ENCODE assay signal across 9 cellular contexts in genomic region chr20:58690851-58691250, GRCh38. TPM values are rescaled to one million over a fixed set of nuclear protein-coding genes. Genes with fewer than 3 reads are reported as not detected.
DNase-seq lines count a peak whose midpoint lies in the region; ATAC-seq and TF ChIP-seq lines count a peak whose summit lies in the region.
"Had no signal": no experiment of that assay in that cellular context is flagged by ENCODE, and none has a peak within 500 bp of the region (broad histone marks: within the 10 kb centered on the region; RNA-seq: fewer than 3 reads in every experiment).

No MANE protein-coding gene starts in this region.

- H3K4me1 Mint-ChIP-seq in nephron = peaks cover 31% of the 10 kb centered on the region

- peak; percentile 48 for DNase-seq in AG08395 (ENCODE audit: low spot score)
- peak; percentile 33 for DNase-seq in NB4 (ENCODE audit: low read depth)
- no peak for DNase-seq in UCSD-AML1 (lab: John Stamatoyannopoulos, UW; ENCODE audit: unreplicated experiment)
- no peak for DNase-seq in activated gamma-delta T cell treated with Interleukin-2 at 50 U/mL for 16 hours
- no peak for DNase-seq in activated effector memory CD4-positive, alpha-beta T cell treated with anti-CD3 and anti-CD28 coated beads, Interleukin-2, amount 50 U/mL, for 16 hours
- DNase-seq: substantia nigra had no signal

- TF ChIP-seq CTCF in NB4 (IDR thresholded peaks at IDR 0.05; ENCODE audit: low read depth, low read length) = no peak
- TF ChIP-seq CTCF in nephron (IDR thresholded peaks at IDR 0.05; ENCODE audit: unreplicated experiment in 3 of 3) = no peak

- H3K4me3 Mint-ChIP-seq in nephron = peak overlapping the region in 2 of 3 experiments; percentile 48 to 68

- H3K9me3 ChIP-seq in esophagus (ENCODE audit: control insufficient read depth in 2 of 2, insufficient read depth in 1 of 2, low read depth in 1 of 2, low read length in 1 of 2) = peaks cover 0 to 2% of the 10 kb centered on the region in 2 donors

- peak overlapping the region; percentile 64 to 90 (median 89) for H3K27ac Mint-ChIP-seq in nephron

- H3K27me3 Mint-ChIP-seq in nephron (ENCODE audit: low read depth) = no peaks in the 10 kb centered on the region

- H3K36me3 Mint-ChIP-seq in nephron (ENCODE audit: low read depth) = peaks cover 11% of the 10 kb centered on the region

- no peak for TF ChIP-seq POLR2A in NB4 (IDR thresholded peaks at IDR 0.05; ENCODE audit: extremely low read depth, insufficient read length)

- H3K9me3 Mint-ChIP-seq in nephron = peaks cover 2% of the 10 kb centered on the region

- H3K4me3 ChIP-seq in NB4 (ENCODE audit: low read depth, low read length) (no peak overlapping the region), esophagus (ENCODE audit: low read depth in 1 of 2, low read length in 2 of 2) (no peak overlapping the region)

- WGBS in esophagus, 2 donors = 26 to 34% methylated on average over 6 of the region's 6 CpGs

- peak overlapping the region; percentile 44 to 77 for H3K27ac ChIP-seq in esophagus (ENCODE audit: low read depth in 2 of 2, low read length in 1 of 2)

- H3K4me1 ChIP-seq in esophagus (ENCODE audit: control insufficient read depth in 2 of 2, insufficient read depth in 2 of 2, low read length in 1 of 2) = peaks cover 5 to 25% of the 10 kb centered on the region in 2 donors

- H3K36me3 ChIP-seq in esophagus (ENCODE audit: control insufficient read depth in 2 of 2, insufficient read depth in 2 of 2, low read length in 1 of 2) = peaks cover 0 to 12% of the 10 kb centered on the region in 2 donors

- no peak for ATAC-seq in GM19395 (IDR thresholded peaks at IDR 0.05; ENCODE audit: unreplicated experiment)

- no peaks in the 10 kb centered on the region for H3K27me3 ChIP-seq in esophagus (ENCODE audit: control insufficient read depth in 1 of 2, insufficient read depth in 2 of 2, low read length in 2 of 2)

RNA-seq across cellular contexts. Expression of gene NPEPL1, which starts 1.7 kb away (rescaled TPM):
- 10 to 100 TPM; 33.2 to 42.7 TPM for polyA plus RNA-seq in esophagus

RNA-seq across cellular contexts. Expression of gene STX16, which starts 39.8 kb away (rescaled TPM):
- 10 to 100 TPM; 27.3 to 51.0 TPM for polyA plus RNA-seq in esophagus

Comparison
In these comparisons a context has a peak if more than half of its experiments do, and no peak if none do; other contexts are left out.
1. DNase-seq: peak in AG08395 (single experiment) and NB4 (single experiment); none in UCSD-AML1 (single experiment), activated gamma-delta T cell treated with Interleukin-2 at 50 U/mL for 16 hours (single experiment) and activated effector memory CD4-positive, alpha-beta T cell treated with anti-CD3 and anti-CD28 coated beads, Interleukin-2, amount 50 U/mL, for 16 hours (single experiment).